Comparison of ENCODE assay signal across 17 cellular contexts in genomic region chr4:176084769-176085168, GRCh38. TPM values are rescaled to one million over a fixed set of nuclear protein-coding genes. Genes with fewer than 3 reads are reported as not detected.
DNase-seq lines count a peak whose midpoint lies in the region; TF ChIP-seq lines count a peak whose summit lies in the region.
"Had no signal": no experiment of that assay in that cellular context is flagged by ENCODE, and none has a peak within 500 bp of the region (broad histone marks: within the 10 kb centered on the region; RNA-seq: fewer than 3 reads in every experiment).

No MANE protein-coding gene starts in this region.

- TF ChIP-seq CTCF in A673 (conservative IDR thresholded peaks at IDR 0.05; ENCODE audit: low read depth, low read length) (no peak), fibroblast of mammary gland (conservative IDR thresholded peaks at IDR 0.05; ENCODE audit: control insufficient read depth, insufficient read depth, low read depth, low read length) (no peak), spleen (IDR thresholded peaks at IDR 0.05 in 8 of 11, conservative IDR thresholded peaks at IDR 0.05 in 3 of 11) (no peak)

- H3K4me3 ChIP-seq in A673 (ENCODE audit: low read depth, low read length, poor library complexity, severe bottlenecking), result no peak overlapping the region
- H3K4me3 ChIP-seq in fibroblast of mammary gland (ENCODE audit: control insufficient read depth, low read depth, low read length), result no peak overlapping the region
- H3K4me3 ChIP-seq in spleen, result no peak overlapping the region
- H3K4me3 ChIP-seq: BLaER1 treated with 17β-estradiol and CSF1 and Interleukin-3, amounts not matched to agents 10 nM and 100 nM; GM23338 had no signal

- no peak overlapping the region for H3K27ac ChIP-seq in A673 (ENCODE audit: low read depth, low read length, poor library complexity, severe bottlenecking)
- no peak overlapping the region for H3K27ac ChIP-seq in spleen
- H3K27ac ChIP-seq: BLaER1 treated with 17β-estradiol and CSF1 and Interleukin-3, amounts not matched to agents 10 nM and 100 nM had no signal

- H3K4me1 ChIP-seq in A673 (ENCODE audit: insufficient read depth, low read length, poor library complexity, severe bottlenecking) (no peaks in the 10 kb centered on the region), spleen (peaks cover 0 to 6% (median 0%) of the 10 kb centered on the region in 6 donors)

- CTCF ChIA-PET in A673 (lab: Charles Lee), result no interaction called here
- CTCF ChIA-PET in HEK293T (lab: Yijun Ruan, JAX), result interaction anchor here (0.7 kb wide), 1 partner anchor 182 kb away, joined by 4 read pairs; no protein-coding TSS in a partner anchor

- WGBS in spleen, 5 donors, result 82 to 92% (median 86%) methylated on average over 2 of the region's 2 CpGs

- BruUV-seq in A673 (replicated peaks; lab: Mats Ljungman, UMichigan), result no TSS peak

- H3K27me3 ChIP-seq in A673 (replicated peaks; ENCODE audit: insufficient read depth, low read depth, low read length, poor library complexity), result no peaks in the 10 kb centered on the region
- no peaks in the 10 kb centered on the region for H3K27me3 ChIP-seq in spleen (replicated peaks in 1 of 7)
- H3K27me3 ChIP-seq: BLaER1 treated with 17β-estradiol and CSF1 and Interleukin-3, amounts not matched to agents 10 nM and 100 nM had no signal

- H3K9me3 ChIP-seq in A673 (ENCODE audit: low read depth, low read length, poor library complexity, severe bottlenecking), result no peaks in the 10 kb centered on the region
- no peaks in the 10 kb centered on the region for H3K9me3 ChIP-seq in spleen
- H3K9me3 ChIP-seq: BLaER1 treated with 17β-estradiol and CSF1 and Interleukin-3, amounts not matched to agents 10 nM and 100 nM had no signal

- peak; percentile 22 for DNase-seq in A673 (ENCODE audit: low spot score)
- peak; percentile 25 for DNase-seq in HEK293T (ENCODE audit: extremely low spot score)
- DNase-seq in NCI-H69 (lab: John Stamatoyannopoulos, UW), result peak; percentile 91
- DNase-seq in fibroblast of mammary gland (ENCODE audit: low read depth), result peak; percentile 18
- DNase-seq in NCI-H1105 (lab: John Stamatoyannopoulos, UW), result no peak
- DNase-seq in dedifferentiated amniotic fluid mesenchymal stem cell (ENCODE audit: extremely low spot score), result no peak
- no peak for DNase-seq in spleen
- DNase-seq: 8988T; ACHN; CD4-positive, CD25-positive, alpha-beta regulatory T cell; DMS53; GF-D8; H7; IMR-90 had no signal

- no peak for TF ChIP-seq POLR2A in spleen (IDR thresholded peaks at IDR 0.05)

- no peaks in the 10 kb centered on the region for H3K36me3 ChIP-seq in A673 (ENCODE audit: insufficient read depth, low read length, poor library complexity, severe bottlenecking)
- H3K36me3 ChIP-seq in spleen, result no peaks in the 10 kb centered on the region
- H3K36me3 ChIP-seq: BLaER1 treated with 17β-estradiol and CSF1 and Interleukin-3, amounts not matched to agents 10 nM and 100 nM had no signal

- intact Hi-C loops in A673 (cut with micrococcal nuclease; ENCODE audit: unreplicated experiment) (no loop called here), spleen (cut with DNase I; ENCODE audit: low total_unique reads) (no loop called here)

- POLR2A ChIA-PET in A673 (lab: Charles Lee; ENCODE audit: low non-redundant PET), result no interaction called here
- POLR2A ChIA-PET in HEK293T (lab: Yijun Ruan, JAX), result no interaction called here

TF ChIP-seq in HEK293T, 16 proteins besides CTCF, POLR2A, EP300 and RAD21:
- TF ChIP-seq L3MBTL2 (conservative IDR thresholded peaks at IDR 0.05) (no peak), TARDBP (IDR thresholded peaks at IDR 0.05) (no peak), SP1 (IDR thresholded peaks at IDR 0.05) (no peak), CTBP1 (IDR thresholded peaks at IDR 0.05; ENCODE audit: borderline replicate concordance) (peak; percentile 75; the same call in 1 of the 2 replicates), HDGF (IDR thresholded peaks at IDR 0.05; ENCODE audit: borderline replicate concordance) (no peak), SUZ12 (IDR thresholded peaks at IDR 0.05) (no peak), FOXK2 (IDR thresholded peaks at IDR 0.05) (no peak), LEF1 (IDR thresholded peaks at IDR 0.05; ENCODE audit: borderline replicate concordance) (no peak), NFRKB (IDR thresholded peaks at IDR 0.05) (no peak), ELF4 (IDR thresholded peaks at IDR 0.05) (no peak), ARNT (IDR thresholded peaks at IDR 0.05) (no peak), ZNF384 (IDR thresholded peaks at IDR 0.05) (no peak), PKNOX1 (IDR thresholded peaks at IDR 0.05) (peak; percentile 88), FOXA1 (IDR thresholded peaks at IDR 0.05) (peak; percentile 40; the same call in 1 of the 2 replicates), FOXM1 (IDR thresholded peaks at IDR 0.05; ENCODE audit: borderline replicate concordance) (no peak), BHLHE40 (IDR thresholded peaks at IDR 0.05; ENCODE audit: borderline replicate concordance) (no peak)

RNA-seq across cellular contexts. Expression of gene WDR17, which starts 19.1 kb away (rescaled TPM):
- 6.9 and 8.1 TPM in 2 replicates for total RNA-seq in A673 (2021)
- 1 to 10 TPM; 1.4 to 4.7 (median 3.7) TPM for total RNA-seq in spleen
- 1 to 10 TPM in 2 of 3 donors, under 1 TPM in 1; 0.55 to 1.3 (median 1.3) TPM for polyA plus RNA-seq in spleen
- total RNA-seq: HT-29 had no signal

Comparison
In these comparisons a context has a peak if more than half of its experiments do, and no peak if none do; other contexts are left out.
1. DNase-seq: peak in A673 (single experiment), HEK293T (single experiment), NCI-H69 (single experiment) and fibroblast of mammary gland (single experiment); none in NCI-H1105 (single experiment), dedifferentiated amniotic fluid mesenchymal stem cell (single experiment) and spleen (single experiment).